Comparison of ENCODE assay signal across 18 cellular contexts in genomic region chr5:83096660-83097334, GRCh38. TPM values are rescaled to one million over a fixed set of nuclear protein-coding genes. Genes with fewer than 3 reads are reported as not detected.
A peak's percentile ranks its signal among the peaks of the same experiment; 100 is the strongest.
DNase-seq lines count a peak whose midpoint lies in the region; ATAC-seq and TF ChIP-seq lines count a peak whose summit lies in the region.
"Had no signal": no experiment of that assay in that cellular context is flagged by ENCODE, and none has a peak within 500 bp of the region (broad histone marks: within the 10 kb centered on the region; RNA-seq: fewer than 3 reads in every experiment).

No MANE protein-coding gene starts in this region.

- H3K4me3 ChIP-seq in right atrium auricular region (no peak overlapping the region), PC-3 (ENCODE audit: low read length) (no peak overlapping the region), choroid plexus epithelial cell (ENCODE audit: low read depth, low read length) (no peak overlapping the region), osteoblast (ENCODE audit: insufficient read depth, low read length) (no peak overlapping the region)
- H3K4me3 ChIP-seq: dorsolateral prefrontal cortex, HAP-1, neural progenitor cell, vagina had no signal

- peaks cover 20% of the 10 kb centered on the region for H3K4me1 Mint-ChIP-seq in CD14-positive monocyte

- CTCF ChIA-PET in PC-3 (lab: Charles Lee), result no interaction called here

- H3K27ac ChIP-seq in right atrium auricular region (peak overlapping the region in 1 of 2 donors; percentile 49), PC-3 (ENCODE audit: low read length) (no peak overlapping the region), osteoblast (ENCODE audit: low read depth, low read length) (peak overlapping the region; percentile 61)
- H3K27ac ChIP-seq: C4-2B, dorsolateral prefrontal cortex, neural progenitor cell, vagina, VCaP had no signal

- H3K79me2 ChIP-seq in PC-3 (ENCODE audit: low read length), result no peaks in the 10 kb centered on the region
- H3K79me2 ChIP-seq in osteoblast (ENCODE audit: insufficient read depth, low read length), result no peaks in the 10 kb centered on the region

- H3K36me3 ChIP-seq in right atrium auricular region (no peaks in the 10 kb centered on the region), PC-3 (ENCODE audit: low read depth, low read length) (no peaks in the 10 kb centered on the region), osteoblast (ENCODE audit: insufficient read depth, low read length) (no peaks in the 10 kb centered on the region)
- H3K36me3 ChIP-seq: HAP-1, vagina had no signal

- no peak for TF ChIP-seq CTCF in right atrium auricular region (IDR thresholded peaks at IDR 0.05)
- no peak for TF ChIP-seq CTCF in PC-3 (conservative IDR thresholded peaks at IDR 0.05; ENCODE audit: low read depth, low read length)
- TF ChIP-seq CTCF in choroid plexus epithelial cell (conservative IDR thresholded peaks at IDR 0.05; ENCODE audit: low read depth, low read length), result no peak
- TF ChIP-seq CTCF in osteoblast (IDR thresholded peaks at IDR 0.05; ENCODE audit: extremely low read depth, low read depth, low read length), result no peak
- TF ChIP-seq CTCF in CD14-positive monocyte (IDR thresholded peaks at IDR 0.05), result no peak

- H3K36me3 Mint-ChIP-seq in CD14-positive monocyte, result peaks cover 19 to 29% of the 10 kb centered on the region in 2 donors

- no peak for DNase-seq in Right ventricle myocardium inferior (ENCODE audit: missing footprints)
- no peak for DNase-seq in right atrium auricular region (ENCODE audit: low spot score)
- DNase-seq in PC-3, result no peak
- DNase-seq in choroid plexus epithelial cell (ENCODE audit: low read depth), result peak; percentile 32
- peak; percentile 52 for DNase-seq in osteoblast (ENCODE audit: insufficient read length, low spot score, missing footprints)
- DNase-seq in NCI-H345 treated with DMSO at 0.1 percent for 48 hours (lab: John Stamatoyannopoulos, UW; ENCODE audit: unreplicated experiment), result no peak
- DNase-seq in CD14-positive monocyte (ENCODE audit: low spot score), result no peak
- DNase-seq in stimulated activated CD4-positive, alpha-beta T cell treated with anti-CD3 and anti-CD28 coated beads, Interleukin-4, amount 100 ng/mL, for 24 hours, result no peak
- DNase-seq: activated naive CD4-positive, alpha-beta T cell; dorsolateral prefrontal cortex; NCI-H2081; stimulated activated CD4-positive, alpha-beta T cell treated with anti-CD3 and anti-CD28 coated beads, Interleukin-15, amount 100 ng/mL, for 24 hours had no signal

- no peak overlapping the region for H3K27ac Mint-ChIP-seq in CD14-positive monocyte
- H3K27ac Mint-ChIP-seq: neural progenitor cell had no signal

- no peaks in the 10 kb centered on the region for H3K27me3 Mint-ChIP-seq in CD14-positive monocyte (ENCODE audit: low read depth in 3 of 3)

- H3F3A ChIP-seq in PC-3 (ENCODE audit: low read length, unreplicated experiment), result no peaks in the 10 kb centered on the region

- H3K4me1 ChIP-seq in right atrium auricular region (peaks cover 0 to 5% of the 10 kb centered on the region in 2 donors), PC-3 (ENCODE audit: insufficient read depth, low read length) (peaks cover 39% of the 10 kb centered on the region), osteoblast (ENCODE audit: insufficient read depth, low read length) (peaks cover 33% of the 10 kb centered on the region)
- H3K4me1 ChIP-seq: HAP-1, vagina had no signal

- no peak overlapping the region for H3K9ac ChIP-seq in PC-3 (ENCODE audit: low read length)
- H3K9ac ChIP-seq: neural progenitor cell had no signal

- H3K9me2 ChIP-seq in PC-3 (replicated peaks; ENCODE audit: low read length), result no peaks in the 10 kb centered on the region

- no TSS peak for BruUV-seq in PC-3 (replicated peaks; lab: Mats Ljungman, UMichigan)

- H4K20me1 ChIP-seq in PC-3 (ENCODE audit: low read length) (no peaks in the 10 kb centered on the region), osteoblast (ENCODE audit: insufficient read depth, low read length) (peaks cover 2% of the 10 kb centered on the region)

- intact Hi-C loops in Right ventricle myocardium inferior (cut with DNase I) (loop anchor here (5.0 kb wide), 2 partner anchors 59 to 306 kb away; no protein-coding TSS in a partner anchor), PC-3 (cut with micrococcal nuclease) (loop anchor here (5.0 to 10.0 kb wide), 5 partner anchors 148 to 742 kb away; partner anchors contain the start of gene VCAN), CD14-positive monocyte (cut with micrococcal nuclease) (no loop called here)

- ATAC-seq in Right ventricle myocardium inferior, result peak; percentile 15
- ATAC-seq in PC-3, result no peak
- ATAC-seq: left lobe of liver had no signal

- 0 out of 2 replicates have a peak overlapping the region, but pooled peaks have one; percentile 55 for H3K4me2 ChIP-seq in PC-3 (ENCODE audit: low read length)
- H3K4me2 ChIP-seq in osteoblast (ENCODE audit: insufficient read depth, low read length), result peak overlapping the region; percentile 15
- H3K4me2 ChIP-seq: neural progenitor cell had no signal

- no peak overlapping the region for H2AFZ ChIP-seq in PC-3 (ENCODE audit: low read length)
- no peak overlapping the region for H2AFZ ChIP-seq in osteoblast (ENCODE audit: low read length)
- H2AFZ ChIP-seq: neural progenitor cell had no signal

- POLR2A ChIA-PET in PC-3 (lab: Charles Lee; ENCODE audit: unreplicated experiment), result no interaction called here

- H3K27me3 ChIP-seq in right atrium auricular region, result no peaks in the 10 kb centered on the region
- H3K27me3 ChIP-seq in PC-3 (ENCODE audit: low read length), result no peaks in the 10 kb centered on the region
- no peaks in the 10 kb centered on the region for H3K27me3 ChIP-seq in osteoblast (ENCODE audit: insufficient read depth, low read length)
- H3K27me3 ChIP-seq: dorsolateral prefrontal cortex, neural progenitor cell, vagina had no signal

- no peak overlapping the region for H3K4me3 Mint-ChIP-seq in CD14-positive monocyte
- H3K4me3 Mint-ChIP-seq: neural progenitor cell had no signal

- peaks cover 22 to 30% (median 27%) of the 10 kb centered on the region in 7 donors for H3K9me3 Mint-ChIP-seq in CD14-positive monocyte

- H3K9me3 ChIP-seq in right atrium auricular region (peaks cover 0 to 24% of the 10 kb centered on the region in 2 donors), PC-3 (ENCODE audit: low read length) (no peaks in the 10 kb centered on the region), osteoblast (ENCODE audit: low read depth, low read length) (no peaks in the 10 kb centered on the region)
- H3K9me3 ChIP-seq: HAP-1, vagina had no signal

RNA-seq across cellular contexts. Expression of gene XRCC4, which starts 19.4 kb away (rescaled TPM):
- 7.9 TPM for total RNA-seq in Right ventricle myocardium inferior
- 1 to 10 TPM; 6.4 to 6.8 TPM for total RNA-seq in right atrium auricular region
- total RNA-seq in PC-3 (2014; rRNA removed), result 11.5 and 13.8 TPM in 2 replicates
- total RNA-seq in osteoblast, result 6.8 and 8.0 TPM in 2 replicates
- polyA plus RNA-seq in CD14-positive monocyte, result 10 to 100 TPM; 16.3 to 21.8 TPM

RNA-seq across cellular contexts. Expression of gene TMEM167A, which starts 19.6 kb away (rescaled TPM):
- total RNA-seq in Right ventricle myocardium inferior (53.9 TPM), right atrium auricular region (10 to 100 TPM; 31.7 to 50.1 TPM), PC-3 (2014; rRNA removed) (25.1 and 35.7 TPM in 2 replicates), osteoblast (54.6 and 56.6 TPM in 2 replicates)
- 100 to 1,000 TPM; 288 to 337 TPM for polyA plus RNA-seq in CD14-positive monocyte

Comparison
In these comparisons a context has a peak if more than half of its experiments do, and no peak if none do; other contexts are left out.
1. DNase-seq: peak in choroid plexus epithelial cell (single experiment) and osteoblast (single experiment); none in Right ventricle myocardium inferior (single experiment), right atrium auricular region (single experiment), PC-3 (single experiment), NCI-H345 treated with DMSO at 0.1 percent for 48 hours (single experiment), CD14-positive monocyte (single experiment) and stimulated activated CD4-positive, alpha-beta T cell treated with anti-CD3 and anti-CD28 coated beads, Interleukin-4, amount 100 ng/mL, for 24 hours (single experiment).
2. intact Hi-C loops: an anchor here in Right ventricle myocardium inferior (5.0 kb wide) and PC-3 (5.0 to 10.0 kb wide); none called in CD14-positive monocyte.